In genomic region chr2:40448476-40449079, GRCh38 we compare ENCODE assay signal across 8 cellular contexts. TPM values are rescaled to one million over a fixed set of nuclear protein-coding genes. Genes with fewer than 3 reads are reported as not detected.
DNase-seq lines count a peak whose midpoint lies in the region; ATAC-seq, FAIRE-seq and TF ChIP-seq lines count a peak whose summit lies in the region.

No MANE protein-coding gene starts in this region.

- DNase-seq in activated CD4-positive, alpha-beta T cell treated with anti-CD3 and anti-CD28 coated beads, Interleukin-2, amount 10 ng/mL, durations not matched to agents 7 days and 5 days, result peak; percentile 26
- DNase-seq in activated CD4-positive, alpha-beta T cell treated with anti-CD3 and anti-CD28 coated beads for 48 hours, result no peak
- DNase-seq in NCI-H146 treated with DMSO at 0.1 percent for 48 hours (lab: John Stamatoyannopoulos, UW; ENCODE audit: unreplicated experiment) (peak; percentile 68), astrocyte (ENCODE audit: low read depth) (peak; percentile 27), myocyte (ENCODE audit: low read depth) (peak; percentile 55), suprapubic skin (ENCODE audit: low spot score in 2 of 2) (no peak)

- peak; percentile 39 for FAIRE-seq in astrocyte (lab: Jason Lieb, UNC)

- H3K36me3 Mint-ChIP-seq in activated CD4-positive, alpha-beta T cell treated with anti-CD3 and anti-CD28 coated beads, Interleukin-2, amount 10 ng/mL, durations not matched to agents 7 days and 5 days (ENCODE audit: low read depth), result no peaks in the 10 kb centered on the region
- H3K36me3 Mint-ChIP-seq in astrocyte (ENCODE audit: low read depth, unreplicated experiment), result peaks cover 2% of the 10 kb centered on the region

- no peaks in the 10 kb centered on the region for H3K9me3 Mint-ChIP-seq in activated CD4-positive, alpha-beta T cell treated with anti-CD3 and anti-CD28 coated beads, Interleukin-2, amount 10 ng/mL, durations not matched to agents 7 days and 5 days
- H3K9me3 Mint-ChIP-seq in astrocyte (ENCODE audit: unreplicated experiment), result no peaks in the 10 kb centered on the region

- peaks cover 11% of the 10 kb centered on the region for H3K79me2 ChIP-seq in astrocyte (ENCODE audit: insufficient read depth, low read length)

- no peaks in the 10 kb centered on the region for H3K4me1 ChIP-seq in astrocyte (ENCODE audit: insufficient read depth, low read length)
- peaks cover 22% of the 10 kb centered on the region for H3K4me1 ChIP-seq in suprapubic skin

- no peak overlapping the region for H3K4me3 Mint-ChIP-seq in activated CD4-positive, alpha-beta T cell treated with anti-CD3 and anti-CD28 coated beads, Interleukin-2, amount 10 ng/mL, durations not matched to agents 7 days and 5 days
- H3K4me3 Mint-ChIP-seq in astrocyte (ENCODE audit: unreplicated experiment), result no peak overlapping the region

- no peak overlapping the region for H2AFZ ChIP-seq in astrocyte (ENCODE audit: low read depth, low read length)

- H3K27me3 ChIP-seq in astrocyte (ENCODE audit: insufficient read depth, low read length) (no peaks in the 10 kb centered on the region), suprapubic skin (peaks cover 8% of the 10 kb centered on the region)

- no peak overlapping the region for H3K4me2 ChIP-seq in astrocyte (ENCODE audit: low read length)

- H3K9me3 ChIP-seq in astrocyte (ENCODE audit: insufficient read depth, low read depth, low read length) (no peaks in the 10 kb centered on the region), suprapubic skin (no peaks in the 10 kb centered on the region)

- 48% methylated on average over 3 of the region's 3 CpGs for WGBS in suprapubic skin

- H4K20me1 ChIP-seq in astrocyte (ENCODE audit: insufficient read depth, low read length), result no peaks in the 10 kb centered on the region

- H3K36me3 ChIP-seq in astrocyte (ENCODE audit: insufficient read depth, low read length) (no peaks in the 10 kb centered on the region), suprapubic skin (no peaks in the 10 kb centered on the region)

- H3K27ac ChIP-seq in astrocyte (ENCODE audit: low read depth, low read length) (no peak overlapping the region), suprapubic skin (no peak overlapping the region)

- no peak for TF ChIP-seq POLR2A in suprapubic skin (IDR thresholded peaks at IDR 0.05)

- peak; percentile 60 for TF ChIP-seq CTCF in astrocyte (IDR thresholded peaks at IDR 0.05; ENCODE audit: insufficient read depth, low read depth, low read length)
- peak in 1 of 2 donors; percentile 15 for TF ChIP-seq CTCF in suprapubic skin (IDR thresholded peaks at IDR 0.05)

- H3K4me3 ChIP-seq in astrocyte (ENCODE audit: insufficient read depth, low read depth, low read length) (no peak overlapping the region), suprapubic skin (no peak overlapping the region)

- no peak for ATAC-seq in HG02840 (IDR thresholded peaks at IDR 0.05; ENCODE audit: low FRiP score, unreplicated experiment)
- no peak for ATAC-seq in GM18519 (IDR thresholded peaks at IDR 0.05; ENCODE audit: low FRiP score, unreplicated experiment)

- H3K27me3 Mint-ChIP-seq in activated CD4-positive, alpha-beta T cell treated with anti-CD3 and anti-CD28 coated beads, Interleukin-2, amount 10 ng/mL, durations not matched to agents 7 days and 5 days, result peaks cover 37% of the 10 kb centered on the region
- peaks cover 2% of the 10 kb centered on the region for H3K27me3 Mint-ChIP-seq in astrocyte (ENCODE audit: low read depth, unreplicated experiment)

- peaks cover 23% of the 10 kb centered on the region for H3K4me1 Mint-ChIP-seq in activated CD4-positive, alpha-beta T cell treated with anti-CD3 and anti-CD28 coated beads, Interleukin-2, amount 10 ng/mL, durations not matched to agents 7 days and 5 days
- peaks cover 29% of the 10 kb centered on the region for H3K4me1 Mint-ChIP-seq in astrocyte (ENCODE audit: low read depth, unreplicated experiment)

- no peak overlapping the region for H3K9ac ChIP-seq in astrocyte (ENCODE audit: low read length)

- H3K27ac Mint-ChIP-seq in activated CD4-positive, alpha-beta T cell treated with anti-CD3 and anti-CD28 coated beads, Interleukin-2, amount 10 ng/mL, durations not matched to agents 7 days and 5 days, result no peak overlapping the region
- H3K27ac Mint-ChIP-seq in astrocyte (ENCODE audit: unreplicated experiment), result no peak overlapping the region

- POLR2A ChIA-PET in activated CD4-positive, alpha-beta T cell treated with anti-CD3 and anti-CD28 coated beads, Interleukin-2, amount 10 ng/mL, durations not matched to agents 7 days and 5 days (lab: Charles Lee), result no interaction called here

- CTCF ChIA-PET in activated CD4-positive, alpha-beta T cell treated with anti-CD3 and anti-CD28 coated beads, Interleukin-2, amount 10 ng/mL, durations not matched to agents 7 days and 5 days (lab: Charles Lee), result interaction anchor here (0.9 to 1.7 kb wide), 2 partner anchors 11 to 17 kb away, joined by 3 to 4 read pairs; no protein-coding TSS in a partner anchor

- no peak for TF ChIP-seq EP300 in suprapubic skin (IDR thresholded peaks at IDR 0.05)

RNA-seq across cellular contexts. Expression of gene SLC8A1, which starts 3.3 kb away (rescaled TPM):
- under 1 TPM; 0.50 to 0.56 TPM for total RNA-seq in activated CD4-positive, alpha-beta T cell treated with anti-CD3 and anti-CD28 coated beads, Interleukin-2, amount 10 ng/mL, durations not matched to agents 7 days and 5 days
- total RNA-seq in astrocyte, result 33.5 and 34.8 TPM in 2 replicates
- total RNA-seq in myocyte, result 5.2 and 8.3 TPM in 2 replicates
- 3.1 TPM for polyA plus RNA-seq in myocyte (2012)
- total RNA-seq in suprapubic skin, result 10 to 100 TPM in 2 of 4 donors, 1 to 10 TPM in 2; 2.4 to 14.4 (median 9.9) TPM

Comparison
In these comparisons a context has a peak if more than half of its experiments do, and no peak if none do; other contexts are left out.
1. DNase-seq: peak in activated CD4-positive, alpha-beta T cell treated with anti-CD3 and anti-CD28 coated beads, Interleukin-2, amount 10 ng/mL, durations not matched to agents 7 days and 5 days (single experiment), NCI-H146 treated with DMSO at 0.1 percent for 48 hours (single experiment), astrocyte (single experiment) and myocyte (single experiment); none in activated CD4-positive, alpha-beta T cell treated with anti-CD3 and anti-CD28 coated beads for 48 hours (single experiment) and suprapubic skin (0 of 2).